In genomic region chr4:175509320-175509719, GRCh38 we compare ENCODE assay signal across 14 cellular contexts.
DNase-seq lines count a peak whose midpoint lies in the region; ATAC-seq and TF ChIP-seq lines count a peak whose summit lies in the region.
"Had no signal": no experiment of that assay in that cellular context is flagged by ENCODE, and none has a peak within 500 bp of the region (broad histone marks: within the 10 kb centered on the region; RNA-seq: fewer than 3 reads in every experiment).

No MANE protein-coding gene starts in this region.

- no peaks in the 10 kb centered on the region for H3K9me3 ChIP-seq in iPS DF 6.9 (ENCODE audit: control insufficient read depth, insufficient read depth, low read length)

- H3K4me1 ChIP-seq in iPS DF 6.9 (ENCODE audit: control insufficient read depth, insufficient read depth, low read length): no peaks in the 10 kb centered on the region

- DNase-seq in GM06990 (ENCODE audit: extremely low read depth, insufficient read length): no peak
- DNase-seq in HT1080 (ENCODE audit: low read depth): peak; percentile 12
- peak; percentile 62 for DNase-seq in RKO (ENCODE audit: low spot score)
- DNase-seq in iPS DF 6.9 (ENCODE audit: low read depth, low spot score): peak; percentile 29
- no peak for DNase-seq in putamen (ENCODE audit: low spot score)
- no peak for DNase-seq in activated gamma-delta T cell (lab: John Stamatoyannopoulos, UW)
- DNase-seq in NCI-H510A treated with DMSO at 0.1 percent for 48 hours (lab: John Stamatoyannopoulos, UW): no peak
- DNase-seq: activated CD8-positive, alpha-beta memory T cell treated with anti-CD3 and anti-CD28 coated beads for 24 hours; activated naive CD4-positive, alpha-beta T cell treated with anti-CD3 and anti-CD28 coated beads, Interleukin-2, amount 50 U/mL, for 16 hours; CD4-positive, alpha-beta T cell; small intestine; T-helper 2 cell had no signal

- H3K27me3 ChIP-seq in GM06990 (replicated peaks; ENCODE audit: control insufficient read depth, insufficient read depth, low read length) (no peaks in the 10 kb centered on the region), iPS DF 6.9 (ENCODE audit: control insufficient read depth, insufficient read depth, low read length) (no peaks in the 10 kb centered on the region)

- peak; percentile 28 for TF ChIP-seq CTCF in GM06990 (IDR thresholded peaks at IDR 0.05; ENCODE audit: insufficient read depth, low read length, poor library complexity, severe bottlenecking)

- H3K36me3 ChIP-seq in GM06990 (ENCODE audit: control insufficient read depth, insufficient read depth, low read length) (no peaks in the 10 kb centered on the region), iPS DF 6.9 (ENCODE audit: control insufficient read depth, insufficient read depth, low read length) (no peaks in the 10 kb centered on the region)

- ATAC-seq in GM18498 (IDR thresholded peaks at IDR 0.05; ENCODE audit: unreplicated experiment): no peak
- ATAC-seq: natural killer cell treated with Interleukin-12 subunit alpha and Interleukin-12 subunit beta and Interleukin-15 and Interleukin-18, amount 100 ng/mL, for 72 hours had no signal

- no peak overlapping the region for H3K27ac ChIP-seq in iPS DF 6.9 (ENCODE audit: low read length)

- no CpG with 5 or more reads among the region's 2 CpGs for WGBS in iPS DF 6.9 (ENCODE audit: insufficient coverage, insufficient read length)

- H3K4me3 ChIP-seq in GM06990 (replicated peaks; ENCODE audit: low read depth, low read length) (no peak overlapping the region), iPS DF 6.9 (ENCODE audit: low read length) (no peak overlapping the region)

Comparison
In these comparisons a context has a peak if more than half of its experiments do, and no peak if none do; other contexts are left out.
1. DNase-seq: peak in HT1080 (single experiment), RKO (single experiment) and iPS DF 6.9 (single experiment); none in GM06990 (single experiment), putamen (single experiment), activated gamma-delta T cell (single experiment) and NCI-H510A treated with DMSO at 0.1 percent for 48 hours (single experiment).